8 cellular contexts compared by ENCODE assay signal in the genomic region with DNA sequence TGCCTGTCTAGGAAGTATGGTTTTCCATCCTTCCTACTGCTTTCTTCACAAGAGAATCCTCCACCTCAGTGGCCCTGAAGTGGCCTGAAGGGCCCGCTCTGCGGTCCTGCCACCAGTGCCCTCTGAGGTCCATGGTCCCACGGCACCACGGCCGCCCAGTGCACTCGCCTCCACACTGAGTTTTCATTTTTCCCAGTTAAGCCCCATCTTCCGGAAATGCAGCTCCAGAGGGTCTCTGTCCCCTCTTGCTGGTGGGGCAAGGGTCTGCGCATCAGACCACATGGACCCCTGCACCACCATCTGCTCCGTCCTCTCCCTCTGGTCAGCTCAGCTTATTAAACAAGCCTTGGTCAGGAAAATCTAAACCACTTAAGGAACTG. TPM values are rescaled to one million over a fixed set of nuclear protein-coding genes. Genes with fewer than 3 reads are reported as not detected.
A peak's percentile ranks its signal among the peaks of the same experiment; 100 is the strongest.
DNase-seq lines count a peak whose midpoint lies in the region; ATAC-seq and TF ChIP-seq lines count a peak whose summit lies in the region.

No MANE protein-coding gene starts in this region.

- peak overlapping the region; percentile 97 for H3K27ac Mint-ChIP-seq in activated CD4-positive, alpha-beta T cell treated with anti-CD3 and anti-CD28 coated beads, Interleukin-2, amount 10 ng/mL, durations not matched to agents 7 days and 5 days
- peak overlapping the region; percentile 98 to 99 for H3K27ac Mint-ChIP-seq in T-cell
- H3K27ac Mint-ChIP-seq in effector memory CD8-positive, alpha-beta T cell = peak overlapping the region; percentile 97 to 99
- peak overlapping the region; percentile 97 for H3K27ac Mint-ChIP-seq in stimulated activated effector memory CD8-positive, alpha-beta T cell treated with anti-CD3 and anti-CD28 coated beads, Interleukin-12 subunit alpha, Interleukin-12 subunit beta, amount 100 ng/mL, for 72 hours

- no peaks in the 10 kb centered on the region for H3K27me3 Mint-ChIP-seq in activated CD4-positive, alpha-beta T cell treated with anti-CD3 and anti-CD28 coated beads, Interleukin-2, amount 10 ng/mL, durations not matched to agents 7 days and 5 days
- no peaks in the 10 kb centered on the region for H3K27me3 Mint-ChIP-seq in T-cell
- no peaks in the 10 kb centered on the region for H3K27me3 Mint-ChIP-seq in effector memory CD8-positive, alpha-beta T cell

- DNase-seq in activated CD4-positive, alpha-beta T cell treated with anti-CD3 and anti-CD28 coated beads, Interleukin-2, amount 10 ng/mL, durations not matched to agents 7 days and 5 days = peak; percentile 5
- DNase-seq in activated CD4-positive, alpha-beta T cell treated with anti-CD3 and anti-CD28 coated beads for 4 hours = no peak
- DNase-seq in T-cell (peak in 1 of 34 experiments; percentile 0), GM10248 (ENCODE audit: extremely low spot score) (no peak), AG08395 (ENCODE audit: low spot score) (no peak)
- no peak for DNase-seq in effector memory CD8-positive, alpha-beta T cell
- DNase-seq in stimulated activated effector memory CD8-positive, alpha-beta T cell treated with anti-CD3 and anti-CD28 coated beads, Interleukin-12 subunit alpha, Interleukin-12 subunit beta, amount 100 ng/mL, for 72 hours (ENCODE audit: low spot score in 2 of 2) = no peak

- POLR2A ChIA-PET in activated CD4-positive, alpha-beta T cell treated with anti-CD3 and anti-CD28 coated beads, Interleukin-2, amount 10 ng/mL, durations not matched to agents 7 days and 5 days (lab: Charles Lee) = no interaction called here
- POLR2A ChIA-PET in T-cell (lab: Charles Lee) = interaction anchor here in 1 of 2 donors (2.4 kb wide), 1 partner anchor 22 kb away, joined by 15 read pairs; a partner anchor contains a TSS
- POLR2A ChIA-PET in GM10248 (lab: Yijun Ruan, JAX) = interaction anchor here (3.6 kb wide), 1 partner anchor 22 kb away, joined by 34 read pairs; a partner anchor contains a TSS

- H3K36me3 Mint-ChIP-seq in activated CD4-positive, alpha-beta T cell treated with anti-CD3 and anti-CD28 coated beads, Interleukin-2, amount 10 ng/mL, durations not matched to agents 7 days and 5 days (ENCODE audit: low read depth) = peaks cover 47% of the 10 kb centered on the region
- peaks cover 11% of the 10 kb centered on the region for H3K36me3 Mint-ChIP-seq in T-cell
- H3K36me3 Mint-ChIP-seq in effector memory CD8-positive, alpha-beta T cell (ENCODE audit: insufficient read depth) = peaks cover 52% of the 10 kb centered on the region
- peaks cover 64% of the 10 kb centered on the region for H3K36me3 Mint-ChIP-seq in stimulated activated effector memory CD8-positive, alpha-beta T cell treated with anti-CD3 and anti-CD28 coated beads, Interleukin-12 subunit alpha, Interleukin-12 subunit beta, amount 100 ng/mL, for 72 hours

- no peak for TF ChIP-seq CTCF in GM10248 (IDR thresholded peaks at IDR 0.05; ENCODE audit: control extremely low read depth, extremely low read depth, low read depth, missing control alignments)

- ATAC-seq in T-cell (replicated peaks in 1 of 4) (no peak), GM21360 (IDR thresholded peaks at IDR 0.05; ENCODE audit: unreplicated experiment) (no peak)
- ATAC-seq in effector memory CD8-positive, alpha-beta T cell (replicated peaks) = no peak
- ATAC-seq in stimulated activated effector memory CD8-positive, alpha-beta T cell treated with anti-CD3 and anti-CD28 coated beads, Interleukin-12 subunit alpha, Interleukin-12 subunit beta, amount 100 ng/mL, for 72 hours = no peak

- CTCF ChIA-PET in activated CD4-positive, alpha-beta T cell treated with anti-CD3 and anti-CD28 coated beads, Interleukin-2, amount 10 ng/mL, durations not matched to agents 7 days and 5 days (lab: Charles Lee) = interaction anchor here (1.0 to 3.8 kb wide), 6 partner anchors 11 to 80 kb away, joined by 3 to 67 read pairs (median 30); a partner anchor contains a TSS
- CTCF ChIA-PET in T-cell (lab: Charles Lee) = interaction anchor here (0.6 to 4.5 kb wide), 2 partner anchors 25 to 50 kb away, joined by 3 to 31 read pairs; no protein-coding TSS in a partner anchor
- CTCF ChIA-PET in GM10248 (lab: Yijun Ruan, JAX) = interaction anchor here (3.1 to 7.7 kb wide), 4 partner anchors 12 to 49 kb away, joined by 15 to 167 read pairs (median 56); a partner anchor contains a TSS

- H3K9me3 Mint-ChIP-seq in activated CD4-positive, alpha-beta T cell treated with anti-CD3 and anti-CD28 coated beads, Interleukin-2, amount 10 ng/mL, durations not matched to agents 7 days and 5 days = no peaks in the 10 kb centered on the region
- H3K9me3 Mint-ChIP-seq in T-cell = no peaks in the 10 kb centered on the region
- H3K9me3 Mint-ChIP-seq in effector memory CD8-positive, alpha-beta T cell = no peaks in the 10 kb centered on the region
- H3K9me3 Mint-ChIP-seq in stimulated activated effector memory CD8-positive, alpha-beta T cell treated with anti-CD3 and anti-CD28 coated beads, Interleukin-12 subunit alpha, Interleukin-12 subunit beta, amount 100 ng/mL, for 72 hours = no peaks in the 10 kb centered on the region

- H3K4me1 Mint-ChIP-seq in activated CD4-positive, alpha-beta T cell treated with anti-CD3 and anti-CD28 coated beads, Interleukin-2, amount 10 ng/mL, durations not matched to agents 7 days and 5 days = peaks cover 58% of the 10 kb centered on the region
- peaks cover 65 to 71% (median 68%) of the 10 kb centered on the region in 3 donors for H3K4me1 Mint-ChIP-seq in T-cell
- H3K4me1 Mint-ChIP-seq in effector memory CD8-positive, alpha-beta T cell (ENCODE audit: low read depth in 2 of 2) = peaks cover 59 to 60% of the 10 kb centered on the region in 2 donors
- H3K4me1 Mint-ChIP-seq in stimulated activated effector memory CD8-positive, alpha-beta T cell treated with anti-CD3 and anti-CD28 coated beads, Interleukin-12 subunit alpha, Interleukin-12 subunit beta, amount 100 ng/mL, for 72 hours = peaks cover 72% of the 10 kb centered on the region

- peak overlapping the region; percentile 91 for H3K4me3 Mint-ChIP-seq in activated CD4-positive, alpha-beta T cell treated with anti-CD3 and anti-CD28 coated beads, Interleukin-2, amount 10 ng/mL, durations not matched to agents 7 days and 5 days
- H3K4me3 Mint-ChIP-seq in T-cell = peak overlapping the region; percentile 87 to 91 (median 90)
- H3K4me3 Mint-ChIP-seq in effector memory CD8-positive, alpha-beta T cell = peak overlapping the region; percentile 86 to 97
- peak overlapping the region; percentile 95 for H3K4me3 Mint-ChIP-seq in stimulated activated effector memory CD8-positive, alpha-beta T cell treated with anti-CD3 and anti-CD28 coated beads, Interleukin-12 subunit alpha, Interleukin-12 subunit beta, amount 100 ng/mL, for 72 hours

RNA-seq across cellular contexts. Expression of a gene that starts 4.0 kb away (rescaled TPM):
- total RNA-seq in activated CD4-positive, alpha-beta T cell treated with anti-CD3 and anti-CD28 coated beads, Interleukin-2, amount 10 ng/mL, durations not matched to agents 7 days and 5 days = 10 to 100 TPM in 1 of 2 experiments, 1 to 10 TPM in 1; 9.6 to 11.6 TPM
- 10 to 100 TPM; 11.0 to 17.3 (median 15.4) TPM for total RNA-seq in T-cell

RNA-seq across cellular contexts. Expression of a gene that starts 4.1 kb away (rescaled TPM):
- total RNA-seq in activated CD4-positive, alpha-beta T cell treated with anti-CD3 and anti-CD28 coated beads, Interleukin-2, amount 10 ng/mL, durations not matched to agents 7 days and 5 days = 100 to 1,000 TPM; 118 to 122 TPM
- total RNA-seq in T-cell = 100 to 1,000 TPM in 4 of 5 donors, 10 to 100 TPM in 1; 87.6 to 202 (median 189) TPM

RNA-seq across cellular contexts. Expression of a gene that starts 6.4 kb away (rescaled TPM):
- 10 to 100 TPM; 38.5 to 39.5 TPM for total RNA-seq in activated CD4-positive, alpha-beta T cell treated with anti-CD3 and anti-CD28 coated beads, Interleukin-2, amount 10 ng/mL, durations not matched to agents 7 days and 5 days
- total RNA-seq in T-cell = 10 to 100 TPM; 44.6 to 89.5 (median 79.8) TPM

RNA-seq across cellular contexts. Expression of a gene that starts 22.4 kb away (rescaled TPM):
- total RNA-seq in activated CD4-positive, alpha-beta T cell treated with anti-CD3 and anti-CD28 coated beads, Interleukin-2, amount 10 ng/mL, durations not matched to agents 7 days and 5 days = 10 to 100 TPM; 40.5 to 58.6 TPM
- 100 to 1,000 TPM in 2 of 5 donors, 10 to 100 TPM in 3; 73.3 to 107 (median 96.1) TPM for total RNA-seq in T-cell
